In the genomic region with DNA sequence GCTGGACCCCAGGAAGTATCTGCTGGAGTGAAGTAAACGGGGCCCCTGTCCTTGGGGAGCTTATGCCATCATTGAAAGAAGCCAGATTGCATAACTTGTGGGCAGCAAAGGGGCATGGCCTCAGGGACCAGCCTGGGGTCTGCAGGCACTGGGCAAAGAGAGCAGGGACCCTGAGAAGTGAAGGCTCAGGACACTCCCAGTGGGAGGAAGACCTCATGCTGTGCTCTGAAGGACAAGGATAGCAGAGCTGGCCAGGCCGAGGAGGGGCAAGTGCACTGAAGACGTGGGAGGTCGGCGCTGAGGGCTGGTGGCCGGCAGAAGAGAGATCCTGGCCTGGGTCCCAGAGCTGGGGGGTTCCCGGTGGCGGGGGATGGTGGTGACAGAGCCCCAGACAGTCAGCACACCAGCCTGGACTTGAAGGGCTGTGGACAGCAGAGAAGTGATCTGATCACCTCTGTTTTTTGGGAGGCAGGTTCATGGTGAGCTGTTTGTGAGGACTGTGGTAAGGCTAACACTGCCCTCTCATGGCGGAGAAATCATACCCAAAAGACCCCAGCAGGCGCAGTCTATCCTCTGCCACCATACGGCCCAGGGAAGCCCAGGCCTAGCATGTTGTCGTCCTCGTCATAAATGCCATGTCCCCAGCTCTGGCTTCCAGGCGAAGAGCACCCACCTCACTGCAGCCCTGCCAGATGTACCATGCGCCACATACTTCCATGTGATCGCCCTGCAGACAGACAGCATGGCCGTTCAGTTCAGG, we compare ENCODE assay signal across 9 cellular contexts. TPM values are rescaled to one million over a fixed set of nuclear protein-coding genes. Genes with fewer than 3 reads are reported as not detected.
DNase-seq lines count a peak whose midpoint lies in the region; ATAC-seq and TF ChIP-seq lines count a peak whose summit lies in the region.
"Had no signal": no experiment of that assay in that cellular context is flagged by ENCODE, and none has a peak within 500 bp of the region (broad histone marks: within the 10 kb centered on the region; RNA-seq: fewer than 3 reads in every experiment).

No MANE protein-coding gene starts in this region.

- no peak overlapping the region for H3K9ac ChIP-seq in SU-DHL-6 (ENCODE audit: low read length)

- H3K27me3 ChIP-seq in SU-DHL-6 (ENCODE audit: low read length) (no peaks in the 10 kb centered on the region), upper lobe of right lung (no peaks in the 10 kb centered on the region)

- H3K9me2 ChIP-seq in SU-DHL-6 (replicated peaks; ENCODE audit: insufficient read depth, low read length), result no peaks in the 10 kb centered on the region

- H3K4me2 ChIP-seq in SU-DHL-6 (ENCODE audit: low read depth, low read length, poor library complexity, severe bottlenecking), result no peak overlapping the region

- H3K36me3 ChIP-seq in SU-DHL-6 (ENCODE audit: low read length) (no peaks in the 10 kb centered on the region), upper lobe of right lung (no peaks in the 10 kb centered on the region)

- no peaks in the 10 kb centered on the region for H3F3A ChIP-seq in SU-DHL-6 (ENCODE audit: insufficient read depth)

- no peaks in the 10 kb centered on the region for H3K79me2 ChIP-seq in SU-DHL-6 (ENCODE audit: insufficient read depth, low read length)

- intact Hi-C loops in left ventricle myocardium superior (cut with micrococcal nuclease), result loop anchor here (10.0 kb wide), 1 partner anchor 125 kb away; no protein-coding TSS in a partner anchor
- intact Hi-C loops in upper lobe of right lung (cut with DNase I), result loop anchor here (10.0 kb wide), 1 partner anchor 155 kb away; a partner anchor contains a TSS
- intact Hi-C loops in posterior vena cava (cut with DNase I), result loop anchor here (5.0 to 10.0 kb wide), 2 partner anchors 155 to 158 kb away; a partner anchor contains a TSS

- H3K27ac ChIP-seq in SU-DHL-6 (ENCODE audit: low read depth, low read length) (no peak overlapping the region), upper lobe of right lung (no peak overlapping the region)
- H3K27ac ChIP-seq: SK-N-MC had no signal

- H3K9me3 ChIP-seq in SU-DHL-6 (ENCODE audit: insufficient read depth, low read length) (no peaks in the 10 kb centered on the region), upper lobe of right lung (no peaks in the 10 kb centered on the region)

- in situ Hi-C loops in Caki2 (cut with HindIII; ENCODE audit: low pct_unique_long_range_greater_than_20kb, low sequenced_read_pairs), result no loop called here

- TF ChIP-seq CTCF in SU-DHL-6 (IDR thresholded peaks at IDR 0.05; ENCODE audit: insufficient read depth, low read length, poor library complexity, severe bottlenecking) (peak; percentile 19), upper lobe of right lung (IDR thresholded peaks at IDR 0.05) (peak; percentile 18)

- no peaks in the 10 kb centered on the region for H4K20me1 ChIP-seq in SU-DHL-6 (ENCODE audit: low read depth, low read length)

- H2AFZ ChIP-seq in SU-DHL-6 (ENCODE audit: low read depth, low read length, severe bottlenecking), result no peak overlapping the region

- DNase-seq in Caki2 (ENCODE audit: low read depth) (peak; percentile 36), HUDEP-2 (lab: John Stamatoyannopoulos, UW; ENCODE audit: unreplicated experiment in 76 of 76) (peak in 63 of 76 experiments; percentile 4 to 79 (median 48)), left ventricle myocardium superior (no peak), upper lobe of right lung (no peak), posterior vena cava (ENCODE audit: low spot score) (no peak), hippocampal formation (lab: John Stamatoyannopoulos, UW) (no peak), dedifferentiated amniotic fluid mesenchymal stem cell (ENCODE audit: extremely low spot score) (no peak)

- H3K4me1 ChIP-seq in upper lobe of right lung, result no peaks in the 10 kb centered on the region

- H3K4me3 ChIP-seq in SU-DHL-6 (ENCODE audit: insufficient read depth, low read length, poor library complexity, severe bottlenecking) (no peak overlapping the region), upper lobe of right lung (no peak overlapping the region)
- H3K4me3 ChIP-seq: SK-N-MC had no signal

- peak; percentile 55 for ATAC-seq in left ventricle myocardium superior
- peak; percentile 68 for ATAC-seq in upper lobe of right lung

RNA-seq across cellular contexts. Expression of a gene that starts 7.1 kb away (rescaled TPM):
- 50.2 and 67.0 TPM in 2 replicates for total RNA-seq in Caki2 (2014; rRNA removed; shearing (Covaris generic); ENCODE audit: low replicate concordance)
- total RNA-seq in left ventricle myocardium superior (28.6 TPM), upper lobe of right lung (51.1 TPM), posterior vena cava (10 to 100 TPM; 53.6 to 53.9 TPM)

RNA-seq across cellular contexts. Expression of a gene that starts 29.1 kb away (rescaled TPM):
- 0.78 and 2.6 TPM in 2 replicates for total RNA-seq in Caki2 (2014; rRNA removed; shearing (Covaris generic); ENCODE audit: low replicate concordance)
- total RNA-seq in left ventricle myocardium superior, result 0.52 TPM
- 1.0 TPM for total RNA-seq in upper lobe of right lung
- total RNA-seq in posterior vena cava, result 1 to 10 TPM in 1 of 2 donors, under 1 TPM in 1; 0.74 to 1.2 TPM

RNA-seq across cellular contexts. Expression of a gene that starts 40.8 kb away (rescaled TPM):
- total RNA-seq in Caki2 (2014; rRNA removed; shearing (Covaris generic); ENCODE audit: low replicate concordance), result 146 and 150 TPM in 2 replicates
- total RNA-seq in left ventricle myocardium superior (24.5 TPM), upper lobe of right lung (112 TPM), posterior vena cava (100 to 1,000 TPM in 1 of 2 donors, 10 to 100 TPM in 1; 97.5 to 101 TPM)

RNA-seq across cellular contexts. Expression of a gene that starts 57.7 kb away (rescaled TPM):
- total RNA-seq in Caki2 (2014; rRNA removed; shearing (Covaris generic); ENCODE audit: low replicate concordance), result 48.4 and 72.9 TPM in 2 replicates
- total RNA-seq in left ventricle myocardium superior (76.6 TPM), upper lobe of right lung (75.9 TPM), posterior vena cava (10 to 100 TPM; 57.0 TPM)

Comparison
In these comparisons a context has a peak if more than half of its experiments do, and no peak if none do; other contexts are left out.
1. DNase-seq: peak in Caki2 (single experiment) and HUDEP-2 (63 of 76); none in left ventricle myocardium superior (single experiment), upper lobe of right lung (single experiment), posterior vena cava (single experiment), hippocampal formation (0 of 2) and dedifferentiated amniotic fluid mesenchymal stem cell (single experiment).